In genomic region chr6:34021839-34022190, GRCh38 we compare ENCODE assay signal across 22 cellular contexts.
DNase-seq lines count a peak whose midpoint lies in the region; ATAC-seq and TF ChIP-seq lines count a peak whose summit lies in the region.
"Had no signal": no experiment of that assay in that cellular context is flagged by ENCODE, and none has a peak within 500 bp of the region (broad histone marks: within the 10 kb centered on the region; RNA-seq: fewer than 3 reads in every experiment).

No MANE protein-coding gene starts in this region.

- H2AFZ ChIP-seq in MM.1S (ENCODE audit: low read length) (no peak overlapping the region), neuronal stem cell (ENCODE audit: low read length) (no peak overlapping the region)

- H3K4me2 ChIP-seq in MM.1S (ENCODE audit: low read depth, low read length) (peak overlapping the region; percentile 18; the same call in 1 of the 2 replicates), neuronal stem cell (ENCODE audit: insufficient read depth, low read length, poor library complexity, severe bottlenecking) (no peak overlapping the region)

- H3K4me3 ChIP-seq in MM.1S (ENCODE audit: low read length): no peak overlapping the region
- H3K4me3 ChIP-seq in SJSA1: no peak overlapping the region
- H3K4me3 ChIP-seq in neuronal stem cell (ENCODE audit: low read length in 2 of 2): no peak overlapping the region
- H3K4me3 ChIP-seq in ovary: no peak overlapping the region
- no peak overlapping the region for H3K4me3 ChIP-seq in Caco-2 (ENCODE audit: low read depth, low read length)
- H3K4me3 ChIP-seq: ascending aorta, MG63, pancreas, right lobe of liver had no signal

- no peak for ATAC-seq in GM18909 (IDR thresholded peaks at IDR 0.05; ENCODE audit: poor library complexity, unreplicated experiment)
- ATAC-seq: right lobe of liver had no signal

- DNase-seq in D341Med (ENCODE audit: low spot score) (peak; percentile 65), MM.1S (no peak), SJSA1 (ENCODE audit: low read depth in 1 of 2, low spot score in 2 of 2) (peak; percentile 22 to 69), neuronal stem cell (ENCODE audit: low spot score) (no peak), ovary (no peak), Caco-2 (no peak)
- DNase-seq: EL, erythroblast, foreskin melanocyte, HFFc6, hippocampal formation, islet precursor cell, mammary epithelial cell, MG63, NCI-H446, pancreas, right lobe of liver had no signal

- CTCF ChIA-PET in Caco-2 (lab: Charles Lee): no interaction called here

- TF ChIP-seq CTCF in MM.1S (IDR thresholded peaks at IDR 0.05; ENCODE audit: low read length) (no peak), ovary (IDR thresholded peaks at IDR 0.05) (no peak), Caco-2 (IDR thresholded peaks at IDR 0.05; ENCODE audit: insufficient read depth in 1 of 2, low read depth in 1 of 2, low read length in 1 of 2, severe bottlenecking in 1 of 2, unreplicated experiment in 1 of 2) (no peak)

- 0 out of 2 replicates have a peak, but pooled peaks cover 2% of the 10 kb centered on the region for H3F3A ChIP-seq in MM.1S (ENCODE audit: insufficient read depth, low read length)

- intact Hi-C loops in ovary (cut with DNase I): no loop called here
- intact Hi-C loops in Caco-2 (cut with micrococcal nuclease; ENCODE audit: unreplicated experiment): loop anchor here (10.0 kb wide), 1 partner anchor 167 kb away; no protein-coding TSS in a partner anchor

- no peaks in the 10 kb centered on the region for H3K9me2 ChIP-seq in MM.1S (replicated peaks; ENCODE audit: insufficient read depth, low read length)

- H3K18ac ChIP-seq in neuronal stem cell (ENCODE audit: low read length): peak overlapping the region; percentile 74

- no peaks in the 10 kb centered on the region for H3K79me1 ChIP-seq in neuronal stem cell (ENCODE audit: low read depth, low read length)

- H2BK15ac ChIP-seq in neuronal stem cell (ENCODE audit: low read length): no peak overlapping the region

- peaks cover 4% of the 10 kb centered on the region for H3K27me3 Mint-ChIP-seq in Caco-2 (ENCODE audit: insufficient read depth, unreplicated experiment)
- H3K27me3 Mint-ChIP-seq: activated naive CD4-positive, alpha-beta T cell treated with anti-CD3 and anti-CD28 coated beads, Interleukin-2, amount 50 U/mL, for 24 hours had no signal

- no peaks in the 10 kb centered on the region for H3K36me3 Mint-ChIP-seq in Caco-2 (ENCODE audit: insufficient read depth, unreplicated experiment)
- H3K36me3 Mint-ChIP-seq: activated naive CD4-positive, alpha-beta T cell treated with anti-CD3 and anti-CD28 coated beads, Interleukin-2, amount 50 U/mL, for 24 hours had no signal

- H2BK5ac ChIP-seq in neuronal stem cell (ENCODE audit: low read length): no peak overlapping the region

- H3K9me3 ChIP-seq in MM.1S (replicated peaks; ENCODE audit: insufficient read depth, low read length) (no peaks in the 10 kb centered on the region), SJSA1 (replicated peaks) (peaks cover 1% of the 10 kb centered on the region; the same call in 1 of the 2 replicates), neuronal stem cell (replicated peaks in 1 of 2; ENCODE audit: control insufficient read depth in 2 of 2, insufficient read depth in 1 of 2, low read depth in 1 of 2, low read length in 2 of 2) (peaks cover 0 to 9% of the 10 kb centered on the region in 2 donors), ovary (no peaks in the 10 kb centered on the region), Caco-2 (no peaks in the 10 kb centered on the region; the same call in 1 of the 2 replicates)
- H3K9me3 ChIP-seq: ascending aorta, MG63, pancreas, right lobe of liver had no signal

- H3K9me3 Mint-ChIP-seq in Caco-2 (ENCODE audit: unreplicated experiment): no peaks in the 10 kb centered on the region
- H3K9me3 Mint-ChIP-seq: activated naive CD4-positive, alpha-beta T cell treated with anti-CD3 and anti-CD28 coated beads, Interleukin-2, amount 50 U/mL, for 24 hours; central memory CD8-positive, alpha-beta T cell had no signal

- TF ChIP-seq POLR2A in ovary (IDR thresholded peaks at IDR 0.05): no peak

- peak overlapping the region; percentile 27 for H2AK5ac ChIP-seq in neuronal stem cell (ENCODE audit: low read depth, low read length)

- H2BK120ac ChIP-seq in neuronal stem cell (ENCODE audit: low read depth, low read length): no peak overlapping the region

- H3K23ac ChIP-seq in neuronal stem cell (ENCODE audit: low read depth, low read length, poor library complexity): no peak overlapping the region

- no peak overlapping the region for H2BK12ac ChIP-seq in neuronal stem cell (ENCODE audit: low read length)

- H3K14ac ChIP-seq in neuronal stem cell (ENCODE audit: low read length): no peak overlapping the region

- H3K9ac ChIP-seq in MM.1S (ENCODE audit: low read length) (no peak overlapping the region), neuronal stem cell (ENCODE audit: low read depth, low read length, poor library complexity) (no peak overlapping the region)

- no peaks in the 10 kb centered on the region for H4K20me1 ChIP-seq in MM.1S (ENCODE audit: insufficient read depth, low read length)

- no TSS peak for BruUV-seq in Caco-2 (replicated peaks; lab: Mats Ljungman, UMichigan)

- no CpG with 5 or more reads among the region's 18 CpGs for WGBS in neuronal stem cell (ENCODE audit: extremely low coverage in 2 of 2, insufficient read length in 2 of 2, insufficient replicate concordance in 1 of 2), 2 donors
- 56 to 73% (median 58%) methylated on average over 18 of the region's 18 CpGs for WGBS in ovary, 3 donors

- no peak overlapping the region for H3K4ac ChIP-seq in neuronal stem cell (ENCODE audit: low read length)

- H3K27ac Mint-ChIP-seq in Caco-2 (ENCODE audit: unreplicated experiment): no peak overlapping the region
- H3K27ac Mint-ChIP-seq: HFFc6 had no signal

- TF ChIP-seq EP300 in ovary (IDR thresholded peaks at IDR 0.05): no peak

- H3K4me3 Mint-ChIP-seq in Caco-2 (ENCODE audit: unreplicated experiment): no peak overlapping the region
- H3K4me3 Mint-ChIP-seq: activated naive CD4-positive, alpha-beta T cell treated with anti-CD3 and anti-CD28 coated beads, Interleukin-2, amount 50 U/mL, for 24 hours; central memory CD8-positive, alpha-beta T cell; HFFc6 had no signal

- H3K27ac ChIP-seq in MM.1S (ENCODE audit: low read length): no peak overlapping the region
- no peak overlapping the region for H3K27ac ChIP-seq in SJSA1
- H3K27ac ChIP-seq in neuronal stem cell (replicated peaks; ENCODE audit: low read length): no peak overlapping the region
- no peak overlapping the region for H3K27ac ChIP-seq in ovary
- H3K27ac ChIP-seq: ascending aorta, HL-60, pancreas, right lobe of liver had no signal

- H4K8ac ChIP-seq in neuronal stem cell (ENCODE audit: low read depth, low read length): no peak overlapping the region

- H3K27me3 ChIP-seq in MM.1S (replicated peaks; ENCODE audit: insufficient read depth, low read length) (peaks cover 75% of the 10 kb centered on the region), SJSA1 (replicated peaks) (no peaks in the 10 kb centered on the region), neuronal stem cell (ENCODE audit: control insufficient read depth in 3 of 3, insufficient read depth in 3 of 3, low read depth in 1 of 3, low read length in 3 of 3) (peaks cover 0 to 5% (median 0%) of the 10 kb centered on the region in 3 experiments), ovary (no peaks in the 10 kb centered on the region), Caco-2 (replicated peaks; ENCODE audit: control insufficient read depth, insufficient read depth, low read length) (no peaks in the 10 kb centered on the region; the same call in 1 of the 2 replicates)
- H3K27me3 ChIP-seq: ascending aorta, MG63, pancreas, right lobe of liver had no signal

- POLR2A ChIA-PET in Caco-2 (lab: Charles Lee): no interaction called here

- H3K36me3 ChIP-seq in MM.1S (replicated peaks; ENCODE audit: insufficient read depth, low read length): no peaks in the 10 kb centered on the region
- no peaks in the 10 kb centered on the region for H3K36me3 ChIP-seq in SJSA1
- H3K36me3 ChIP-seq in neuronal stem cell (replicated peaks in 1 of 2; ENCODE audit: control insufficient read depth in 2 of 2, insufficient read depth in 2 of 2, low read length in 2 of 2): no peaks in the 10 kb centered on the region
- no peaks in the 10 kb centered on the region for H3K36me3 ChIP-seq in ovary
- no peaks in the 10 kb centered on the region for H3K36me3 ChIP-seq in Caco-2 (ENCODE audit: control insufficient read depth, insufficient read depth, low read length)
- H3K36me3 ChIP-seq: ascending aorta, MG63, pancreas, right lobe of liver had no signal

- H3K4me1 Mint-ChIP-seq in Caco-2 (ENCODE audit: low read depth, unreplicated experiment): peaks cover 6% of the 10 kb centered on the region
- H3K4me1 Mint-ChIP-seq: activated naive CD4-positive, alpha-beta T cell treated with anti-CD3 and anti-CD28 coated beads, Interleukin-2, amount 50 U/mL, for 24 hours; central memory CD8-positive, alpha-beta T cell had no signal

- no peaks in the 10 kb centered on the region for H3K79me2 ChIP-seq in MM.1S (ENCODE audit: low read length)

- H3K4me1 ChIP-seq in MM.1S (ENCODE audit: low read length): no peaks in the 10 kb centered on the region
- H3K4me1 ChIP-seq in SJSA1 (replicated peaks): peaks cover 16% of the 10 kb centered on the region
- H3K4me1 ChIP-seq in neuronal stem cell (ENCODE audit: control insufficient read depth in 2 of 2, insufficient read depth in 1 of 2, low read depth in 1 of 2, low read length in 2 of 2): peaks cover 0 to 7% of the 10 kb centered on the region in 2 donors
- H3K4me1 ChIP-seq in ovary (ENCODE audit: insufficient read depth): no peaks in the 10 kb centered on the region
- H3K4me1 ChIP-seq in Caco-2: no peaks in the 10 kb centered on the region
- H3K4me1 ChIP-seq: ascending aorta, pancreas, right lobe of liver had no signal

- no peak overlapping the region for H4K91ac ChIP-seq in neuronal stem cell (ENCODE audit: low read depth, low read length, poor library complexity)

Comparison
In these comparisons a context has a peak if more than half of its experiments do, and no peak if none do; other contexts are left out.
1. DNase-seq: peak in D341Med (single experiment) and SJSA1 (2 of 2); none in MM.1S (single experiment), neuronal stem cell (single experiment), ovary (0 of 5) and Caco-2 (0 of 2).